Comparison of ENCODE assay signal across 8 cellular contexts in genomic region chr15:58988011-58988785, GRCh38. TPM values are rescaled to one million over a fixed set of nuclear protein-coding genes. Genes with fewer than 3 reads are reported as not detected.
DNase-seq lines count a peak whose midpoint lies in the region; TF ChIP-seq lines count a peak whose summit lies in the region.

No MANE protein-coding gene starts in this region.

- no peaks in the 10 kb centered on the region for H3K9me2 ChIP-seq in Loucy (replicated peaks; ENCODE audit: low read depth, low read length)

- peak overlapping the region; percentile 68 for H3K4me3 ChIP-seq in GM12864 (ENCODE audit: low read depth, low read length)
- peak overlapping the region; percentile 96 for H3K4me3 ChIP-seq in H7 (ENCODE audit: insufficient read depth, low read depth, low read length)
- peak overlapping the region; percentile 95 for H3K4me3 ChIP-seq in Loucy (ENCODE audit: low read length, poor library complexity, severe bottlenecking)
- peak overlapping the region; percentile 89 for H3K4me3 ChIP-seq in iPS-15b (ENCODE audit: low read depth, low read length)
- H3K4me3 ChIP-seq in skeletal muscle satellite cell (ENCODE audit: low read length), result peak overlapping the region; percentile 99

- peak overlapping the region; percentile 94 to 99 (median 96) for H3K27ac Mint-ChIP-seq in brain

- H3K4me1 ChIP-seq in Loucy (ENCODE audit: insufficient read depth, low read length, poor library complexity, severe bottlenecking), result peaks cover 37% of the 10 kb centered on the region
- peaks cover 3% of the 10 kb centered on the region for H3K4me1 ChIP-seq in iPS-15b (ENCODE audit: control insufficient read depth, insufficient read depth, low read length)
- peaks cover 8% of the 10 kb centered on the region for H3K4me1 ChIP-seq in skeletal muscle satellite cell (ENCODE audit: control insufficient read depth, insufficient read depth, low read length)

- H3K4me1 Mint-ChIP-seq in brain, result peaks cover 48% of the 10 kb centered on the region

- peak overlapping the region; percentile 90 for H3K4me2 ChIP-seq in Loucy (ENCODE audit: low read depth, low read length, poor library complexity, severe bottlenecking)
- peak overlapping the region; percentile 75 for H3K4me2 ChIP-seq in skeletal muscle satellite cell (ENCODE audit: low read length)

- peaks cover 28% of the 10 kb centered on the region for H3K27me3 Mint-ChIP-seq in brain

- peaks cover 44% of the 10 kb centered on the region for H4K20me1 ChIP-seq in Loucy (ENCODE audit: insufficient read depth, low read length, poor library complexity, severe bottlenecking)

- no peaks in the 10 kb centered on the region for H3K27me3 ChIP-seq in H7 (ENCODE audit: control insufficient read depth, insufficient read depth, low read length)
- H3K27me3 ChIP-seq in Loucy (ENCODE audit: insufficient read depth, low read length, poor library complexity, severe bottlenecking), result no peaks in the 10 kb centered on the region
- no peaks in the 10 kb centered on the region for H3K27me3 ChIP-seq in iPS-15b (ENCODE audit: control insufficient read depth, insufficient read depth, low read length)
- peaks cover 11% of the 10 kb centered on the region for H3K27me3 ChIP-seq in skeletal muscle satellite cell (ENCODE audit: control insufficient read depth, insufficient read depth, low read length)

- H2AFZ ChIP-seq in Loucy (ENCODE audit: low read length), result peak overlapping the region; percentile 100

- H3K9me3 Mint-ChIP-seq in brain, result peaks cover 0 to 6% (median 0%) of the 10 kb centered on the region in 5 experiments

- H3K9me3 ChIP-seq in Loucy (ENCODE audit: insufficient read depth, low read depth, low read length) (no peaks in the 10 kb centered on the region), iPS-15b (ENCODE audit: control insufficient read depth, insufficient read depth, low read length) (no peaks in the 10 kb centered on the region), skeletal muscle satellite cell (replicated peaks; ENCODE audit: low read length) (no peaks in the 10 kb centered on the region)

- no peaks in the 10 kb centered on the region; the same call in none of the 2 replicates for H3K36me3 ChIP-seq in H7 (replicated peaks; ENCODE audit: control insufficient read depth, insufficient read depth, low read length)
- H3K36me3 ChIP-seq in Loucy (ENCODE audit: insufficient read depth, low read length), result no peaks in the 10 kb centered on the region; the same call in 1 of the 2 replicates
- no peaks in the 10 kb centered on the region for H3K36me3 ChIP-seq in iPS-15b (ENCODE audit: control insufficient read depth, insufficient read depth, low read length)
- peaks cover 9% of the 10 kb centered on the region for H3K36me3 ChIP-seq in skeletal muscle satellite cell (ENCODE audit: insufficient read depth, low read length)

- DNase-seq in GM12864 (ENCODE audit: low read depth) (no peak), H7 (peak; percentile 87), T1000 (lab: John Stamatoyannopoulos, UW) (peak; percentile 30), DMS153 (lab: John Stamatoyannopoulos, UW) (no peak)

- no peak for TF ChIP-seq CTCF in GM12864 (IDR thresholded peaks at IDR 0.05; ENCODE audit: low read depth, low read length, missing control alignments)
- TF ChIP-seq CTCF in Loucy (conservative IDR thresholded peaks at IDR 0.05; ENCODE audit: low read length), result no peak
- TF ChIP-seq CTCF in brain (conservative IDR thresholded peaks at IDR 0.05), result no peak

- H3K9ac ChIP-seq in Loucy (ENCODE audit: low read depth, low read length, poor library complexity, severe bottlenecking), result peak overlapping the region; percentile 82
- peak overlapping the region; percentile 76 for H3K9ac ChIP-seq in iPS-15b (ENCODE audit: low read depth, low read length)
- H3K9ac ChIP-seq in skeletal muscle satellite cell (ENCODE audit: low read depth, low read length), result peak overlapping the region; percentile 93

- H3K36me3 Mint-ChIP-seq in brain, result peaks cover 29% of the 10 kb centered on the region

- peaks cover 56% of the 10 kb centered on the region for H3K79me2 ChIP-seq in Loucy (ENCODE audit: insufficient read depth, low read length)

- no peaks in the 10 kb centered on the region for H3F3A ChIP-seq in Loucy (ENCODE audit: low read depth)

- H3K4me3 Mint-ChIP-seq in brain, result peak overlapping the region; percentile 93 to 99 (median 95)

RNA-seq across cellular contexts. Expression of gene RNF111, which starts 0.7 kb away (rescaled TPM):
- 13.8 and 19.0 TPM in 2 replicates for total RNA-seq in H7 (2014; rRNA removed; shearing (Covaris generic))
- 14.0 TPM for polyA plus RNA-seq in brain (ENCODE audit: insufficient read depth, low read depth, low replicate concordance)
- 15.5 and 16.8 TPM in 2 replicates for total RNA-seq in skeletal muscle satellite cell (2012; rRNA removed)

RNA-seq across cellular contexts. Expression of gene SLTM, which starts 54.7 kb away (rescaled TPM):
- 56.4 and 69.7 TPM in 2 replicates for total RNA-seq in H7 (2014; rRNA removed; shearing (Covaris generic))
- 23.1 TPM for polyA plus RNA-seq in brain (ENCODE audit: insufficient read depth, low read depth, low replicate concordance)
- total RNA-seq in skeletal muscle satellite cell (2012; rRNA removed), result 45.6 and 46.1 TPM in 2 replicates

Comparison
In these comparisons a context has a peak if more than half of its experiments do, and no peak if none do; other contexts are left out.
1. DNase-seq: peak in H7 (single experiment) and T1000 (single experiment); none in GM12864 (single experiment) and DMS153 (single experiment).
2. Peak in every context shown above with its lines, with median percentiles within 50 percentile points of each other: H3K4me3 ChIP-seq and H3K9ac ChIP-seq.